In genomic region chr19:36492689-36493453, GRCh38 we compare ENCODE assay signal across 8 cellular contexts. TPM values are rescaled to one million over a fixed set of nuclear protein-coding genes. Genes with fewer than 3 reads are reported as not detected.
A peak's percentile ranks its signal among the peaks of the same experiment; 100 is the strongest.
DNase-seq lines count a peak whose midpoint lies in the region; ATAC-seq and TF ChIP-seq lines count a peak whose summit lies in the region.
"Not testable (repeated sequence)": the region's sequence is repeated elsewhere in the genome, so short reads cannot be mapped to it uniquely, and the experiment has no call there.

No MANE protein-coding gene starts in this region.

- not testable (repeated sequence) for H3K4me3 ChIP-seq in cardiac fibroblast (replicated peaks in 1 of 2; ENCODE audit: low read depth in 2 of 2, low read length in 2 of 2)

- CTCF ChIA-PET in activated CD4-positive, alpha-beta T cell treated with anti-CD3 and anti-CD28 coated beads for 36 hours (lab: Charles Lee): interaction anchor here (1.0 kb wide), 1 partner anchor 419 kb away, joined by 3 read pairs; no protein-coding TSS in a partner anchor

- not testable (repeated sequence) for H3K27ac ChIP-seq in substantia nigra (ENCODE audit: low read depth, low read length, poor library complexity, severe bottlenecking)

- DNase-seq in CD14-positive monocyte (ENCODE audit: low spot score): not testable (repeated sequence)
- peak; percentile 34 for DNase-seq in H4 (ENCODE audit: low spot score)
- peak; percentile 78 for DNase-seq in NCI-H748 (lab: John Stamatoyannopoulos, UW; ENCODE audit: unreplicated experiment)
- peak; percentile 64 for DNase-seq in activated CD4-positive, alpha-beta T cell treated with anti-CD3 and anti-CD28 coated beads for 36 hours
- DNase-seq in cardiac fibroblast (ENCODE audit: low read depth in 2 of 2): peak; percentile 64 to 80
- DNase-seq in left cardiac atrium: peak; percentile 49
- peak; percentile 58 for DNase-seq in naive B cell
- peak in 43 of 49 donors; percentile 2 to 82 (median 47) for DNase-seq in substantia nigra (lab: John Stamatoyannopoulos, UW)

- not testable (repeated sequence) for H3K4me3 Mint-ChIP-seq in CD14-positive monocyte; activated CD4-positive, alpha-beta T cell treated with anti-CD3 and anti-CD28 coated beads for 36 hours
- peak overlapping the region; percentile 55 to 89 (median 78) for H3K4me3 Mint-ChIP-seq in naive B cell

- H3K9me3 Mint-ChIP-seq in CD14-positive monocyte: peaks cover 26 to 76% (median 62%) of the 10 kb centered on the region in 7 donors
- peaks cover 19% of the 10 kb centered on the region for H3K9me3 Mint-ChIP-seq in activated CD4-positive, alpha-beta T cell treated with anti-CD3 and anti-CD28 coated beads for 36 hours (ENCODE audit: low read depth)
- H3K9me3 Mint-ChIP-seq in naive B cell: peaks cover 0 to 18% (median 5%) of the 10 kb centered on the region in 7 donors

- H3K27ac Mint-ChIP-seq in CD14-positive monocyte (peak overlapping the region in 1 of 7 donors; percentile 25), naive B cell (peak overlapping the region; percentile 51 to 97 (median 87))
- H3K27ac Mint-ChIP-seq in activated CD4-positive, alpha-beta T cell treated with anti-CD3 and anti-CD28 coated beads for 36 hours: not testable (repeated sequence)

- TF ChIP-seq CTCF in CD14-positive monocyte (IDR thresholded peaks at IDR 0.05) (peak; percentile 55), cardiac fibroblast (IDR thresholded peaks at IDR 0.05; ENCODE audit: low read depth, low read length) (peak; percentile 74)

- H3K4me1 Mint-ChIP-seq in CD14-positive monocyte: peaks cover 19% of the 10 kb centered on the region
- peaks cover 17% of the 10 kb centered on the region for H3K4me1 Mint-ChIP-seq in activated CD4-positive, alpha-beta T cell treated with anti-CD3 and anti-CD28 coated beads for 36 hours
- H3K4me1 Mint-ChIP-seq in naive B cell: peaks cover 24 to 37% (median 32%) of the 10 kb centered on the region in 3 donors

- not testable (repeated sequence) for ATAC-seq in activated CD4-positive, alpha-beta T cell treated with anti-CD3 and anti-CD28 coated beads for 36 hours; left cardiac atrium; naive B cell (ENCODE audit: low read depth in 2 of 2)

- H3K27me3 Mint-ChIP-seq in CD14-positive monocyte (ENCODE audit: low read depth in 3 of 3); activated CD4-positive, alpha-beta T cell treated with anti-CD3 and anti-CD28 coated beads for 36 hours; naive B cell: not testable (repeated sequence)

- intact Hi-C loops in CD14-positive monocyte (cut with micrococcal nuclease); left cardiac atrium (cut with DNase I): not testable (repeated sequence)
- intact Hi-C loops in activated CD4-positive, alpha-beta T cell treated with anti-CD3 and anti-CD28 coated beads for 36 hours (cut with DNase I, micrococcal nuclease): loop anchor here in 1 of 2 experiments (2.0 kb wide), 1 partner anchor 302 kb away; no protein-coding TSS in a partner anchor

- POLR2A ChIA-PET in activated CD4-positive, alpha-beta T cell treated with anti-CD3 and anti-CD28 coated beads for 36 hours (lab: Charles Lee): not testable (repeated sequence)

- not testable (repeated sequence) for H3K36me3 Mint-ChIP-seq in CD14-positive monocyte, naive B cell
- H3K36me3 Mint-ChIP-seq in activated CD4-positive, alpha-beta T cell treated with anti-CD3 and anti-CD28 coated beads for 36 hours (ENCODE audit: low read depth): peaks cover 11% of the 10 kb centered on the region

RNA-seq across cellular contexts. Expression of gene ZNF566, which starts 3.5 kb away (rescaled TPM):
- polyA plus RNA-seq in CD14-positive monocyte (1 to 10 TPM; 3.6 to 3.9 TPM), naive B cell (ENCODE audit: low read depth in 6 of 6) (10 to 100 TPM; 11.4 to 27.9 (median 17.6) TPM)
- total RNA-seq in H4 (2014; rRNA removed; shearing (Covaris generic)): 7.3 and 11.9 TPM in 2 replicates
- 1 to 10 TPM; 4.7 to 5.9 TPM for total RNA-seq in activated CD4-positive, alpha-beta T cell treated with anti-CD3 and anti-CD28 coated beads for 36 hours
- total RNA-seq in left cardiac atrium: 10 to 100 TPM; 10.7 to 10.8 TPM

RNA-seq across cellular contexts. Expression of gene ZNF260, which starts 35.2 kb away (rescaled TPM):
- polyA plus RNA-seq in CD14-positive monocyte (1 to 10 TPM; 1.2 to 2.1 TPM), naive B cell (ENCODE audit: low read depth in 6 of 6) (10 to 100 TPM in 3 of 6 donors, 1 to 10 TPM in 3; 2.2 to 16.2 (median 10.1) TPM)
- 9.3 and 13.2 TPM in 2 replicates for total RNA-seq in H4 (2014; rRNA removed; shearing (Covaris generic))
- total RNA-seq in activated CD4-positive, alpha-beta T cell treated with anti-CD3 and anti-CD28 coated beads for 36 hours: 1 to 10 TPM; 5.7 to 8.2 TPM
- 1 to 10 TPM; 6.2 to 7.3 TPM for total RNA-seq in left cardiac atrium
